Comparison of ENCODE assay signal across 13 cellular contexts in the genomic region with DNA sequence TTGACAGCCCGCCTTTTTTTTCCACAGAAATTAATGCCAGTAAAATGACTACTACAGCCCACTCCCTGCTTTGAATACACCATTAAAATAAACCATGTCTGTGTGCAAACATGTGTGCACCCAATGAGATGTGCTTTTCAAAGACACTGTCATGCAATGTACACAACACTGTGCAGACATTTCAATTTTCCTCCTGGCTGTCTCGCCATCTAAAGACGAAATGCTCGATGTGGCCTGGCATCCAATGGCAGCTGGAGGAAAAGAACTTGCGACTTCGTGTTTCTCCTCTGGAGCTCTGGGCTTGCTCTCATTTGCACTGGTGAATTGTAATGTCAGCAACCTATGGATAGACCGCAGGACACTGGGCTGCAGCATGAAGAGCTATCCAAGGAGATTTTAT.
DNase-seq lines count a peak whose midpoint lies in the region; ATAC-seq and TF ChIP-seq lines count a peak whose summit lies in the region.
"Had no signal": no experiment of that assay in that cellular context is flagged by ENCODE, and none has a peak within 500 bp of the region (broad histone marks: within the 10 kb centered on the region; RNA-seq: fewer than 3 reads in every experiment).

No MANE protein-coding gene starts in this region.

- in situ Hi-C loops in GM23248 (cut with MboI) = loop anchor here (5.0 kb wide), 1 partner anchor 172 kb away; no protein-coding TSS in a partner anchor

- no peak overlapping the region for H3K9ac ChIP-seq in muscle layer of colon (ENCODE audit: low read length)
- no peak overlapping the region for H3K9ac ChIP-seq in GM23248
- H3K9ac ChIP-seq: BLaER1 had no signal

- H3F3A ChIP-seq in GM23248 (ENCODE audit: insufficient read depth) = no peaks in the 10 kb centered on the region

- H3K9me3 ChIP-seq in right atrium auricular region = no peaks in the 10 kb centered on the region
- H3K9me3 ChIP-seq in muscle layer of colon (ENCODE audit: low read length) = no peaks in the 10 kb centered on the region
- H3K9me3 ChIP-seq in sigmoid colon = no peaks in the 10 kb centered on the region
- no peaks in the 10 kb centered on the region for H3K9me3 ChIP-seq in GM23248 (ENCODE audit: low read depth)
- H3K9me3 ChIP-seq: BLaER1, HAP-1 had no signal

- no peaks in the 10 kb centered on the region for H4K20me1 ChIP-seq in GM23248 (ENCODE audit: insufficient read depth)
- H4K20me1 ChIP-seq: BLaER1 had no signal

- no peaks in the 10 kb centered on the region for H3K79me2 ChIP-seq in GM23248 (ENCODE audit: insufficient read depth)

- no peak overlapping the region for H3K4me2 ChIP-seq in GM23248 (ENCODE audit: unreplicated experiment)
- H3K4me2 ChIP-seq: BLaER1 had no signal

- DNase-seq in right atrium auricular region (ENCODE audit: low spot score) (peak; percentile 56), left ventricle myocardium superior (no peak), sigmoid colon (no peak), GM23248 (no peak), iPS-NIHi11 (ENCODE audit: low spot score) (no peak), DMS 273 (lab: John Stamatoyannopoulos, UW; ENCODE audit: unreplicated experiment) (no peak)
- DNase-seq: 8988T; CD4-positive, alpha-beta memory T cell; DMS79 treated with DMSO at 0.1 percent for 48 hours; GF-D8 had no signal

- no peak for ATAC-seq in left ventricle myocardium superior

- TF ChIP-seq CTCF in right atrium auricular region (IDR thresholded peaks at IDR 0.05) (no peak), sigmoid colon (IDR thresholded peaks at IDR 0.05) (no peak)

- H3K4me3 ChIP-seq in right atrium auricular region (no peak overlapping the region), muscle layer of colon (ENCODE audit: low read depth in 1 of 2, low read length in 2 of 2) (no peak overlapping the region), sigmoid colon (no peak overlapping the region), GM23248 (no peak overlapping the region)
- H3K4me3 ChIP-seq: BLaER1, HAP-1 had no signal

- no peaks in the 10 kb centered on the region for H3K9me2 ChIP-seq in GM23248 (ENCODE audit: insufficient read depth)

- H3K36me3 ChIP-seq in right atrium auricular region = no peaks in the 10 kb centered on the region
- H3K36me3 ChIP-seq in muscle layer of colon (ENCODE audit: insufficient read depth, low read length) = no peaks in the 10 kb centered on the region
- H3K36me3 ChIP-seq in sigmoid colon = no peaks in the 10 kb centered on the region
- no peaks in the 10 kb centered on the region for H3K36me3 ChIP-seq in GM23248 (ENCODE audit: low read depth)
- H3K36me3 ChIP-seq: BLaER1, HAP-1 had no signal

- intact Hi-C loops in left ventricle myocardium superior (cut with micrococcal nuclease) = no loop called here
- intact Hi-C loops in sigmoid colon (cut with DNase I) = loop anchor here (2.0 kb wide), 1 partner anchor 109 kb away; no protein-coding TSS in a partner anchor

- 94 to 95% methylated on average over 7 of the region's 7 CpGs for WGBS in sigmoid colon, 2 donors
- WGBS in GM23248 (ENCODE audit: low coverage in 1 of 2, low lambda C conversion rate in 2 of 2, missing lambda C conversion rate in 2 of 2), 2 experiments = 97 to 98% methylated on average over 7 of the region's 7 CpGs

- H2AFZ ChIP-seq in GM23248 = no peak overlapping the region

- no peak for TF ChIP-seq EP300 in sigmoid colon (IDR thresholded peaks at IDR 0.05)

- no peak for TF ChIP-seq POLR2A in sigmoid colon (IDR thresholded peaks at IDR 0.05)

- H3K4me1 ChIP-seq in right atrium auricular region (peaks cover 0 to 5% of the 10 kb centered on the region in 2 donors), muscle layer of colon (ENCODE audit: insufficient read depth, low read length) (peaks cover 37% of the 10 kb centered on the region), sigmoid colon (peaks cover 0 to 51% (median 44%) of the 10 kb centered on the region in 4 donors), GM23248 (ENCODE audit: insufficient read depth) (peaks cover 7% of the 10 kb centered on the region; the same call in 1 of the 2 replicates)
- H3K4me1 ChIP-seq: BLaER1, HAP-1 had no signal

- no peaks in the 10 kb centered on the region for H3K27me3 ChIP-seq in right atrium auricular region
- no peaks in the 10 kb centered on the region for H3K27me3 ChIP-seq in muscle layer of colon (ENCODE audit: control insufficient read depth in 1 of 2, insufficient read depth in 2 of 2, low read length in 2 of 2)
- H3K27me3 ChIP-seq in sigmoid colon = no peaks in the 10 kb centered on the region
- H3K27me3 ChIP-seq in GM23248 (replicated peaks; ENCODE audit: insufficient read depth) = no peaks in the 10 kb centered on the region
- H3K27me3 ChIP-seq: BLaER1 had no signal

- H3K27ac ChIP-seq in right atrium auricular region = no peak overlapping the region
- peak overlapping the region; percentile 91 for H3K27ac ChIP-seq in muscle layer of colon (ENCODE audit: low read depth, low read length)
- peak overlapping the region in 3 of 4 donors; percentile 90 to 93 (median 92) for H3K27ac ChIP-seq in sigmoid colon
- no peak overlapping the region for H3K27ac ChIP-seq in GM23248
- H3K27ac ChIP-seq: BLaER1 had no signal

Comparison
In these comparisons a context has a peak if more than half of its experiments do, and no peak if none do; other contexts are left out.
1. H3K27ac ChIP-seq: peak in muscle layer of colon (single experiment) and sigmoid colon (3 of 4); none in right atrium auricular region (0 of 2) and GM23248 (single experiment).